In genomic region chr2:131031875-131032274, GRCh38 we compare ENCODE assay signal across 22 cellular contexts.
A peak's percentile ranks its signal among the peaks of the same experiment; 100 is the strongest.
DNase-seq lines count a peak whose midpoint lies in the region; ATAC-seq and TF ChIP-seq lines count a peak whose summit lies in the region.
"Had no signal": no experiment of that assay in that cellular context is flagged by ENCODE, and none has a peak within 500 bp of the region (broad histone marks: within the 10 kb centered on the region; RNA-seq: fewer than 3 reads in every experiment).

No MANE protein-coding gene starts in this region.

- CTCF ChIA-PET in activated CD4-positive, alpha-beta T cell treated with anti-CD3 and anti-CD28 coated beads, Interleukin-2, amount 10 ng/mL, durations not matched to agents 7 days and 5 days (lab: Charles Lee) = interaction anchor here (0.6 to 1.6 kb wide), 2 partner anchors 10 to 152 kb away, joined by 3 to 4 read pairs; no protein-coding TSS in a partner anchor
- CTCF ChIA-PET in RWPE1 (lab: Yijun Ruan, JAX) = no interaction called here

- intact Hi-C loops in lower lobe of right lung (cut with DNase I) = no loop called here

- no peaks in the 10 kb centered on the region for H3K4me1 ChIP-seq in lower lobe of right lung

- ATAC-seq in lower lobe of right lung (no peak), esophagus mucosa (no peak), HG03108 (IDR thresholded peaks at IDR 0.05; ENCODE audit: unreplicated experiment) (no peak)

- no peaks in the 10 kb centered on the region for H3K4me1 Mint-ChIP-seq in activated CD4-positive, alpha-beta T cell treated with anti-CD3 and anti-CD28 coated beads, Interleukin-2, amount 10 ng/mL, durations not matched to agents 7 days and 5 days
- H3K4me1 Mint-ChIP-seq in glutamatergic neuron (ENCODE audit: low read depth, unreplicated experiment) = peaks cover 8% of the 10 kb centered on the region

- peaks cover 44% of the 10 kb centered on the region for H3K27me3 Mint-ChIP-seq in activated CD4-positive, alpha-beta T cell treated with anti-CD3 and anti-CD28 coated beads, Interleukin-2, amount 10 ng/mL, durations not matched to agents 7 days and 5 days
- peaks cover 3% of the 10 kb centered on the region for H3K27me3 Mint-ChIP-seq in glutamatergic neuron (ENCODE audit: unreplicated experiment)

- no peak overlapping the region for H3K27ac Mint-ChIP-seq in activated CD4-positive, alpha-beta T cell treated with anti-CD3 and anti-CD28 coated beads, Interleukin-2, amount 10 ng/mL, durations not matched to agents 7 days and 5 days
- no peak overlapping the region for H3K27ac Mint-ChIP-seq in glutamatergic neuron (ENCODE audit: unreplicated experiment)

- POLR2A ChIA-PET in activated CD4-positive, alpha-beta T cell treated with anti-CD3 and anti-CD28 coated beads, Interleukin-2, amount 10 ng/mL, durations not matched to agents 7 days and 5 days (lab: Charles Lee) = no interaction called here
- POLR2A ChIA-PET in RWPE1 (lab: Yijun Ruan, JAX; ENCODE audit: low non-redundant PET) = no interaction called here

- H3K4me3 ChIP-seq in lower lobe of right lung (no peak overlapping the region), retinal pigment epithelial cell (ENCODE audit: low read length) (no peak overlapping the region)

- no peaks in the 10 kb centered on the region for H3K36me3 Mint-ChIP-seq in activated CD4-positive, alpha-beta T cell treated with anti-CD3 and anti-CD28 coated beads, Interleukin-2, amount 10 ng/mL, durations not matched to agents 7 days and 5 days (ENCODE audit: low read depth)
- peaks cover 5% of the 10 kb centered on the region for H3K36me3 Mint-ChIP-seq in glutamatergic neuron (ENCODE audit: unreplicated experiment)
- H3K36me3 Mint-ChIP-seq: CD8-positive, alpha-beta memory T cell had no signal

- peak; percentile 5 for DNase-seq in activated CD4-positive, alpha-beta T cell treated with anti-CD3 and anti-CD28 coated beads, Interleukin-2, amount 10 ng/mL, durations not matched to agents 7 days and 5 days
- no peak for DNase-seq in activated CD4-positive, alpha-beta T cell treated with anti-CD3 and anti-CD28 coated beads, Interleukin-2, amount 50 U/mL, for 48 hours
- no peak for DNase-seq in RWPE1 (ENCODE audit: low spot score)
- peak; percentile 29 for DNase-seq in lower lobe of right lung
- DNase-seq in retinal pigment epithelial cell (ENCODE audit: low read depth) = no peak
- no peak for DNase-seq in glutamatergic neuron
- DNase-seq: 8988T; C1 segment of cervical spinal cord; Calu3; CD8-positive, alpha-beta memory T cell; DMS53; EL; Kasumi-1; NCI-H1694; NCI-H2081; NCI-H2171; NCI-H345; NCI-H524; NCI-H774; NK-92 treated with Interleukin-12 subunit alpha and Interleukin-12 subunit beta, amount 100 ng/mL, for 24 hours had no signal

- no peak for TF ChIP-seq CTCF in RWPE1 (conservative IDR thresholded peaks at IDR 0.05; ENCODE audit: low read depth)
- no peak for TF ChIP-seq CTCF in lower lobe of right lung (IDR thresholded peaks at IDR 0.05)
- peak; percentile 3 for TF ChIP-seq CTCF in retinal pigment epithelial cell (conservative IDR thresholded peaks at IDR 0.05; ENCODE audit: low read depth, low read length)
- TF ChIP-seq CTCF in glutamatergic neuron (IDR thresholded peaks at IDR 0.05; ENCODE audit: partially characterized antibody, unreplicated experiment) = no peak

- no peaks in the 10 kb centered on the region for H3K9me3 ChIP-seq in lower lobe of right lung

- H3K9me3 Mint-ChIP-seq in activated CD4-positive, alpha-beta T cell treated with anti-CD3 and anti-CD28 coated beads, Interleukin-2, amount 10 ng/mL, durations not matched to agents 7 days and 5 days = no peaks in the 10 kb centered on the region
- peaks cover 11% of the 10 kb centered on the region for H3K9me3 Mint-ChIP-seq in glutamatergic neuron (ENCODE audit: unreplicated experiment)

- H3K36me3 ChIP-seq in lower lobe of right lung = no peaks in the 10 kb centered on the region

- peaks cover 19% of the 10 kb centered on the region for H3K27me3 ChIP-seq in lower lobe of right lung (ENCODE audit: low read depth)

- H3K27ac ChIP-seq in RWPE1 (peak overlapping the region; percentile 79), lower lobe of right lung (peak overlapping the region; percentile 36)

- no peak overlapping the region for H3K4me3 Mint-ChIP-seq in activated CD4-positive, alpha-beta T cell treated with anti-CD3 and anti-CD28 coated beads, Interleukin-2, amount 10 ng/mL, durations not matched to agents 7 days and 5 days
- H3K4me3 Mint-ChIP-seq in glutamatergic neuron (ENCODE audit: unreplicated experiment) = no peak overlapping the region
- H3K4me3 Mint-ChIP-seq: CD8-positive, alpha-beta memory T cell had no signal

Comparison
In these comparisons a context has a peak if more than half of its experiments do, and no peak if none do; other contexts are left out.
1. DNase-seq: peak in activated CD4-positive, alpha-beta T cell treated with anti-CD3 and anti-CD28 coated beads, Interleukin-2, amount 10 ng/mL, durations not matched to agents 7 days and 5 days (single experiment) and lower lobe of right lung (single experiment); none in activated CD4-positive, alpha-beta T cell treated with anti-CD3 and anti-CD28 coated beads, Interleukin-2, amount 50 U/mL, for 48 hours (0 of 2), RWPE1 (single experiment), retinal pigment epithelial cell (single experiment) and glutamatergic neuron (single experiment).